Comparison of ENCODE assay signal across 7 cellular contexts in the genomic region with DNA sequence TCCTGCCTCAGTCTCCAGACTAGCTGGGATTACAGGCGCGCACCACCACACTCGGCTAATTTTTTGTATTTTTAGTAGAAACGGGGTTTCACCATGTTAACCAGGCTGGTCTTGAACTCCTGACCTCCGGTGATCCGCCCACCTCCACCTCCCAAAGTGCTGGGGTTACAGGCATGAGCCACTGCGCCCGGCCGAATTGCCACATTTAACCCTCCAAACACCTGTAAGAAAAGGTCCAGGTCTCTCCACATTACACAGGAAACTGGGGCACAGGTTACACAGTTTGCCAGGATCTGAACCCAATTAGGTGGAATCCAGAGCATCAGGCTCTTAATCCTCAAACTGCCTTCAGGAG. TPM values are rescaled to one million over a fixed set of nuclear protein-coding genes. Genes with fewer than 3 reads are reported as not detected.
DNase-seq lines count a peak whose midpoint lies in the region; ATAC-seq and TF ChIP-seq lines count a peak whose summit lies in the region.
"Not testable (repeated sequence)": the region's sequence is repeated elsewhere in the genome, so short reads cannot be mapped to it uniquely, and the experiment has no call there.

No MANE protein-coding gene starts in this region.

- H2AFZ ChIP-seq in osteoblast (ENCODE audit: low read length): peak overlapping the region; percentile 86

- H3K27ac Mint-ChIP-seq in WTC11 (peak overlapping the region; percentile 68), MCF 10A (ENCODE audit: low read depth, unreplicated experiment) (peak overlapping the region; percentile 99)

- H4K20me1 ChIP-seq in osteoblast (ENCODE audit: insufficient read depth, low read length): not testable (repeated sequence)

- not testable (repeated sequence) for H3K79me2 ChIP-seq in osteoblast (ENCODE audit: insufficient read depth, low read length)

- not testable (repeated sequence) for H3K4me3 Mint-ChIP-seq in WTC11
- peak overlapping the region; percentile 24 for H3K4me3 Mint-ChIP-seq in MCF 10A (ENCODE audit: unreplicated experiment)

- not testable (repeated sequence) for BruUV-seq in MCF 10A (replicated peaks; lab: Mats Ljungman, UMichigan)

- DNase-seq in WTC11 (ENCODE audit: low spot score); MCF 10A (ENCODE audit: unreplicated experiment); esophagus squamous epithelium (lab: John Stamatoyannopoulos, UW); lower lobe of right lung; osteoblast (ENCODE audit: insufficient read length, low spot score, missing footprints); stomach: not testable (repeated sequence)

- WGBS in esophagus squamous epithelium, 2 donors: 75 to 82% methylated on average over 7 to 9 of the region's 9 CpGs
- WGBS in stomach, 5 donors: 58 to 76% (median 69%) methylated on average over 9 of the region's 9 CpGs

- H3K9me3 ChIP-seq in HUES48 (ENCODE audit: control insufficient read depth, insufficient read depth, low read length); esophagus squamous epithelium; lower lobe of right lung; osteoblast (ENCODE audit: low read depth, low read length); stomach: not testable (repeated sequence)

- H3K4me1 ChIP-seq in HUES48 (ENCODE audit: control insufficient read depth, insufficient read depth, low read length) (peaks cover 26% of the 10 kb centered on the region), esophagus squamous epithelium (peaks cover 34 to 85% (median 52%) of the 10 kb centered on the region in 3 donors), lower lobe of right lung (peaks cover 78% of the 10 kb centered on the region), osteoblast (ENCODE audit: insufficient read depth, low read length) (peaks cover 54% of the 10 kb centered on the region), stomach (peaks cover 26 to 82% (median 72%) of the 10 kb centered on the region in 4 donors)

- H3K36me3 Mint-ChIP-seq in WTC11: not testable (repeated sequence)
- peaks cover 12% of the 10 kb centered on the region for H3K36me3 Mint-ChIP-seq in MCF 10A (ENCODE audit: insufficient read depth, unreplicated experiment)

- CTCF ChIA-PET in WTC11 (lab: Charles Lee) (interaction anchor here (1.4 to 5.3 kb wide), 3 partner anchors 24 to 125 kb away, joined by 3 to 23 read pairs (median 6); a partner anchor contains a TSS), MCF 10A (lab: Yijun Ruan, JAX) (interaction anchor here (0.9 to 1.4 kb wide), 2 partner anchors 62 to 125 kb away, joined by 3 read pairs; no protein-coding TSS in a partner anchor)

- TF ChIP-seq CTCF in WTC11 (IDR thresholded peaks at IDR 0.05); MCF 10A (IDR thresholded peaks at IDR 0.05; ENCODE audit: unreplicated experiment); esophagus squamous epithelium (IDR thresholded peaks at IDR 0.05); lower lobe of right lung (IDR thresholded peaks at IDR 0.05); osteoblast (IDR thresholded peaks at IDR 0.05; ENCODE audit: extremely low read depth, low read depth, low read length); stomach (IDR thresholded peaks at IDR 0.05): not testable (repeated sequence)

- H3K27ac ChIP-seq in HUES48 (ENCODE audit: low read depth, low read length) (peak overlapping the region; percentile 83), esophagus squamous epithelium (peak overlapping the region; percentile 63 to 99 (median 96)), lower lobe of right lung (peak overlapping the region; percentile 79), osteoblast (ENCODE audit: low read depth, low read length) (peak overlapping the region; percentile 89), stomach (peak overlapping the region; percentile 42 to 95 (median 83))

- H3K27me3 Mint-ChIP-seq in WTC11 (ENCODE audit: low read depth); MCF 10A (ENCODE audit: insufficient read depth, unreplicated experiment): not testable (repeated sequence)

- not testable (repeated sequence) for H3K27me3 ChIP-seq in HUES48 (ENCODE audit: control insufficient read depth, insufficient read depth, low read length); esophagus squamous epithelium; lower lobe of right lung (ENCODE audit: low read depth); osteoblast (ENCODE audit: insufficient read depth, low read length); stomach

- H3K36me3 ChIP-seq in HUES48 (ENCODE audit: control insufficient read depth, insufficient read depth, low read length); esophagus squamous epithelium; lower lobe of right lung; osteoblast (ENCODE audit: insufficient read depth, low read length); stomach: not testable (repeated sequence)

- H3K4me2 ChIP-seq in osteoblast (ENCODE audit: insufficient read depth, low read length): peak overlapping the region; percentile 73

- POLR2A ChIA-PET in WTC11 (lab: Charles Lee): not testable (repeated sequence)
- POLR2A ChIA-PET in MCF 10A (lab: Yijun Ruan, JAX): interaction anchor here (0.7 to 8.5 kb wide), 11 partner anchors 26 to 147 kb away, joined by 3 to 134 read pairs (median 4); a partner anchor contains a TSS

- intact Hi-C loops in MCF 10A (cut with micrococcal nuclease); esophagus squamous epithelium (cut with DNase I); lower lobe of right lung (cut with DNase I); stomach (cut with DNase I; ENCODE audit: low total_unique reads): not testable (repeated sequence)

- not testable (repeated sequence) for H3K9me3 Mint-ChIP-seq in WTC11; MCF 10A (ENCODE audit: unreplicated experiment)

- ATAC-seq in WTC11, lower lobe of right lung: not testable (repeated sequence)

- H3K4me3 ChIP-seq in HUES48 (ENCODE audit: low read depth, low read length); esophagus squamous epithelium; lower lobe of right lung; stomach: not testable (repeated sequence)
- H3K4me3 ChIP-seq in osteoblast (ENCODE audit: insufficient read depth, low read length): peak overlapping the region; percentile 36

- TF ChIP-seq EP300 in stomach (IDR thresholded peaks at IDR 0.05): not testable (repeated sequence)

- H3K4me1 Mint-ChIP-seq in WTC11 (peaks cover 34% of the 10 kb centered on the region), MCF 10A (ENCODE audit: insufficient read depth, unreplicated experiment) (peaks cover 48% of the 10 kb centered on the region)

- not testable (repeated sequence) for TF ChIP-seq POLR2A in esophagus squamous epithelium (IDR thresholded peaks at IDR 0.05); stomach (IDR thresholded peaks at IDR 0.05)

- not testable (repeated sequence) for H3K9ac ChIP-seq in HUES48 (ENCODE audit: low read depth, low read length)

RNA-seq across cellular contexts. Expression of a gene that starts 4.1 kb away (rescaled TPM):
- 29.9 to 44.1 TPM (median 37.6 TPM) in 3 replicates for total RNA-seq in WTC11 (2021)
- 37.5 and 40.3 TPM in 2 replicates for total RNA-seq in MCF 10A (2022)
- 10 to 100 TPM; 12.9 to 24.2 (median 14.2) TPM for total RNA-seq in esophagus squamous epithelium
- total RNA-seq in lower lobe of right lung: 60.8 TPM
- 12.3 and 17.7 TPM in 2 replicates for total RNA-seq in osteoblast
- 10 to 100 TPM; 24.0 to 68.3 (median 30.0) TPM for total RNA-seq in stomach
- polyA plus RNA-seq in stomach: 10 to 100 TPM in 2 of 3 donors, 1 to 10 TPM in 1; 6.0 to 24.8 (median 11.8) TPM

RNA-seq across cellular contexts. Expression of a gene that starts 24.2 kb away (rescaled TPM):
- total RNA-seq in WTC11 (2021): 4.6 to 6.1 TPM (median 5.7 TPM) in 3 replicates
- total RNA-seq in MCF 10A (2022): 54.7 and 71.4 TPM in 2 replicates
- total RNA-seq in esophagus squamous epithelium: 10 to 100 TPM; 19.4 to 51.6 (median 40.5) TPM
- total RNA-seq in lower lobe of right lung: 41.3 TPM
- 16.5 and 22.4 TPM in 2 replicates for total RNA-seq in osteoblast
- total RNA-seq in stomach: 100 to 1,000 TPM in 2 of 5 donors, 10 to 100 TPM in 1, 1 to 10 TPM in 1, under 1 TPM in 1; 0.58 to 130 (median 58.9) TPM
- polyA plus RNA-seq in stomach: 10 to 100 TPM; 16.0 to 65.7 (median 35.7) TPM
